15 cellular contexts compared by ENCODE assay signal in the genomic region with DNA sequence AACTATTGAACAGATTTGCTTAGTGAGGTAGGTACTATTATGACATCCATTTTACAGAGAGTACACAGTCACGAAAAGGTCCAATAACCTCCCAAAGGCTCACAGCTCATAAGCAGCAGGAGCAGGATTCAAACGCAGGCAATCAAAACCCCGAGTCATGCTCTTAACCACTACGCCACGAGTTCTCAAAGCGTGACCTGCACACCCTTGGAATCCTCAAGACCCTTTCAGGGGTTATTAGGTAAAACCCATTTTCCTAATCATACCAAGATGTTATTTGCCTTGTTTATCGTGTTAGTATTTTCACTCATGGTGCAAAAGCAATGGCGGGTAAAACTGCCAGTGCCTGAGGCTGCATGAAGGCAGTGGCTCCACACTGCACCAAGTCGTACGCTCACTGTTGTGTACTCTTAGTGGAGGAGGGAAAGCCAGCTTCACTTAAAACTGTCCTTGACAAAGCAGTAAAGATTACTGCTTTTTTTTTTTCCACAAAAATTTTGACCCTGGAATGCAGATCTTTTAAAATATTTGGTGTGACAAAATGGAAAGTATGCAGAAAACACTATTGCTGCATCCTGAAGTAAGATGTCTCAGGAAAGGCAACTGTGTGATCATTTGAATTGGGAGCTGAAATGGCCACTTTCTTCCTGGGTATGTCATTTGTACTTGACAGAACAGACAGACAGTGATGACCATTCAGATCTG.
DNase-seq lines count a peak whose midpoint lies in the region; ATAC-seq, FAIRE-seq and TF ChIP-seq lines count a peak whose summit lies in the region.
"Had no signal": no experiment of that assay in that cellular context is flagged by ENCODE, and none has a peak within 500 bp of the region (broad histone marks: within the 10 kb centered on the region; RNA-seq: fewer than 3 reads in every experiment).

No MANE protein-coding gene starts in this region.

- no peak for TF ChIP-seq RAD21 in A549 (conservative IDR thresholded peaks at IDR 0.05 in 1 of 2, IDR thresholded peaks at IDR 0.05 in 1 of 2)
- TF ChIP-seq RAD21 in HCT116 (IDR thresholded peaks at IDR 0.05; ENCODE audit: low read depth), result no peak

- peaks cover 99% of the 10 kb centered on the region for H3K79me2 ChIP-seq in HCT116 (ENCODE audit: insufficient read depth, low read length)

- RAD21 ChIA-PET in HCT116 (lab: Charles Lee; ENCODE audit: low non-redundant PET in 1 of 2, low total read pairs in 2 of 2, uncharacterized antibody in 2 of 2, unreplicated experiment in 2 of 2), result interaction anchor here in 1 of 2 experiments (1.4 kb wide), 1 partner anchor 171 kb away, joined by 4 read pairs; no protein-coding TSS in a partner anchor

- intact Hi-C loops in HCT116 (cut with micrococcal nuclease), result no loop called here
- intact Hi-C loops in ovary (cut with DNase I), result no loop called here

- H3K36me3 ChIP-seq in HCT116 (ENCODE audit: control insufficient read depth in 1 of 2, insufficient read depth in 2 of 2, low read length in 2 of 2) (no peaks in the 10 kb centered on the region), ovary (no peaks in the 10 kb centered on the region)
- H3K36me3 ChIP-seq: adrenal gland, Peyer's patch had no signal

- WGBS in A549 (ENCODE audit: missing lambda C conversion rate), result 77% methylated on average over 10 of the region's 10 CpGs
- 71 to 81% (median 75%) methylated on average over 10 of the region's 10 CpGs for WGBS in ovary, 3 donors

- no peaks in the 10 kb centered on the region for H3K9me2 ChIP-seq in HCT116 (ENCODE audit: insufficient read depth)

- no peak for TF ChIP-seq EP300 in A549 (IDR thresholded peaks at IDR 0.05)
- no peak for TF ChIP-seq EP300 in ovary (IDR thresholded peaks at IDR 0.05)

- H3K4me3 ChIP-seq in A549 (no peak overlapping the region), HCT116 (replicated peaks in 1 of 2; ENCODE audit: low read depth in 1 of 2, low read length in 2 of 2) (no peak overlapping the region), ovary (no peak overlapping the region)
- H3K4me3 ChIP-seq: adrenal gland, Peyer's patch had no signal

- peak overlapping the region; percentile 67 to 78 for H3K27ac ChIP-seq in A549
- no peak overlapping the region for H3K27ac ChIP-seq in HCT116 (ENCODE audit: low read depth, low read length)
- no peak overlapping the region for H3K27ac ChIP-seq in ovary
- H3K27ac ChIP-seq: Peyer's patch had no signal

- POLR2A ChIA-PET in A549 (lab: Yijun Ruan, JAX), result interaction anchor here (0.7 to 1.2 kb wide), 2 partner anchors 143 to 209 kb away, joined by 3 read pairs; a partner anchor contains a TSS
- POLR2A ChIA-PET in HCT116 (lab: Charles Lee), result no interaction called here

- no peak overlapping the region for H2AFZ ChIP-seq in HCT116 (ENCODE audit: low read depth, low read length, poor library complexity, severe bottlenecking)

- no peak for FAIRE-seq in A549 (lab: Jason Lieb, UNC)
- FAIRE-seq: frontal cortex had no signal

- TF ChIP-seq POLR2A in A549 (IDR thresholded peaks at IDR 0.05; ENCODE audit: low read length) (no peak), HCT116 (IDR thresholded peaks at IDR 0.05; ENCODE audit: borderline replicate concordance, extremely low read depth, insufficient read depth, insufficient read length) (no peak), ovary (IDR thresholded peaks at IDR 0.05) (no peak)

- TF ChIP-seq CTCF in A549 (IDR thresholded peaks at IDR 0.05) (no peak), HCT116 (IDR thresholded peaks at IDR 0.05 in 2 of 3, conservative IDR thresholded peaks at IDR 0.05 in 1 of 3; ENCODE audit: borderline replicate concordance in 1 of 3, insufficient read depth in 1 of 3, low read depth in 2 of 3, low read length in 2 of 3) (no peak), ovary (IDR thresholded peaks at IDR 0.05) (no peak)

- no TSS peak for BruUV-seq in HCT116 (replicated peaks; lab: Mats Ljungman, UMichigan)

- DNase-seq in A549 (ENCODE audit: low read depth in 1 of 2, low spot score in 1 of 2) (peak in 1 of 2 experiments; percentile 12), HCT116 (ENCODE audit: low read depth, low spot score) (no peak), fibroblast of peridontal ligament (ENCODE audit: extremely low read depth) (peak; percentile 74), HK-2 (ENCODE audit: unreplicated experiment) (no peak), ovary (no peak)
- DNase-seq: activated CD4-positive, alpha-beta T cell treated with anti-CD3 and anti-CD28 coated beads for 1 hour; adrenal gland; NCI-H1436; NCI-H446 treated with DMSO at 0.1 percent for 48 hours; occipital lobe; Peyer's patch had no signal

- no peak overlapping the region for H3K9ac ChIP-seq in HCT116 (ENCODE audit: low read length)

- H3K27me3 ChIP-seq in HCT116 (ENCODE audit: insufficient read depth, low read length), result no peaks in the 10 kb centered on the region
- no peaks in the 10 kb centered on the region for H3K27me3 ChIP-seq in ovary
- H3K27me3 ChIP-seq: adrenal gland, Peyer's patch had no signal

- ATAC-seq in A549, result peak in 1 of 2 experiments; percentile 57; a peak in 3 of 6 replicates
- no peak for ATAC-seq in HCT116
- ATAC-seq in SK-N-SH treated with all-trans-retinoic acid at 6 μM for 48 hours, result peak; percentile 42
- ATAC-seq in GM18502 (IDR thresholded peaks at IDR 0.05; ENCODE audit: poor library complexity, unreplicated experiment), result no peak
- no peak for ATAC-seq in GM21367 (IDR thresholded peaks at IDR 0.05; ENCODE audit: unreplicated experiment)

- H3K4me2 ChIP-seq in A549 (peak overlapping the region; percentile 69), HCT116 (ENCODE audit: low read length) (peak overlapping the region; percentile 18; the same call in 1 of the 2 replicates)

- H3K4me1 ChIP-seq in A549 (peaks cover 41% of the 10 kb centered on the region), HCT116 (ENCODE audit: control insufficient read depth in 1 of 2, insufficient read depth in 2 of 2, low read length in 2 of 2) (peaks cover 19 to 59% of the 10 kb centered on the region in 2 experiments), ovary (ENCODE audit: insufficient read depth) (no peaks in the 10 kb centered on the region)
- H3K4me1 ChIP-seq: Peyer's patch had no signal

- CTCF ChIA-PET in A549 (lab: Yijun Ruan, JAX) (interaction anchor here (0.8 to 2.5 kb wide), 4 partner anchors 9 to 69 kb away, joined by 4 to 11 read pairs (median 5); no protein-coding TSS in a partner anchor), HCT116 (lab: Charles Lee) (interaction anchor here (1.7 kb wide), 1 partner anchor 68 kb away, joined by 5 read pairs; no protein-coding TSS in a partner anchor)

- peaks cover 22% of the 10 kb centered on the region for H4K20me1 ChIP-seq in HCT116 (ENCODE audit: insufficient read depth)

- no peaks in the 10 kb centered on the region for H3K9me3 ChIP-seq in A549
- H3K9me3 ChIP-seq in HCT116 (ENCODE audit: control insufficient read depth in 1 of 2, insufficient read depth in 1 of 2, low read depth in 1 of 2, low read length in 2 of 2), result no peaks in the 10 kb centered on the region
- no peaks in the 10 kb centered on the region for H3K9me3 ChIP-seq in ovary
- H3K9me3 ChIP-seq: adrenal gland, Peyer's patch had no signal

TF ChIP-seq in A549, 52 proteins besides CTCF, POLR2A, EP300 and RAD21:
- TF ChIP-seq MAFK (IDR thresholded peaks at IDR 0.05; ENCODE audit: partially characterized antibody), result peak; percentile 18
- TF ChIP-seq, protein P1, sequence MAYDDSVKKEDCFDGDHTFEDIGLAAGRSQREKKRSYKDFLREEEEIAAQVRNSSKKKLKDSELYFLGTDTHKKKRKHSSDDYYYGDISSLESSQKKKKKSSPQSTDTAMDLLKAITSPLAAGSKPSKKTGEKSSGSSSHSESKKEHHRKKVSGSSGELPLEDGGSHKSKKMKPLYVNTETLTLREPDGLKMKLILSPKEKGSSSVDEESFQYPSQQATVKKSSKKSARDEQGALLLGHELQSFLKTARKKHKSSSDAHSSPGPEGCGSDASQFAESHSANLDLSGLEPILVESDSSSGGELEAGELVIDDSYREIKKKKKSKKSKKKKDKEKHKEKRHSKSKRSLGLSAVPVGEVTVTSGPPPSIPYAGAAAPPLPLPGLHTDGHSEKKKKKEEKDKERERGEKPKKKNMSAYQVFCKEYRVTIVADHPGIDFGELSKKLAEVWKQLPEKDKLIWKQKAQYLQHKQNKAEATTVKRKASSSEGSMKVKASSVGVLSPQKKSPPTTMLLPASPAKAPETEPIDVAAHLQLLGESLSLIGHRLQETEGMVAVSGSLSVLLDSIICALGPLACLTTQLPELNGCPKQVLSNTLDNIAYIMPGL (CRISPR knock-in tag; IDR thresholded peaks at IDR 0.05; ENCODE audit: borderline replicate concordance), result no peak

TF ChIP-seq in HCT116, 20 proteins besides CTCF, POLR2A, EP300 and RAD21 (continues in another document):
- no peak for TF ChIP-seq ZFX (IDR thresholded peaks at IDR 0.05)
- TF ChIP-seq JUND (IDR thresholded peaks at IDR 0.05), result no peak
- TF ChIP-seq, protein P2, sequence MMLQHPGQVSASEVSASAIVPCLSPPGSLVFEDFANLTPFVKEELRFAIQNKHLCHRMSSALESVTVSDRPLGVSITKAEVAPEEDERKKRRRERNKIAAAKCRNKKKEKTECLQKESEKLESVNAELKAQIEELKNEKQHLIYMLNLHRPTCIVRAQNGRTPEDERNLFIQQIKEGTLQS (IDR thresholded peaks at IDR 0.05), result no peak
- no peak for TF ChIP-seq POLR2AphosphoS5 (IDR thresholded peaks at IDR 0.05; ENCODE audit: low read depth, low read length)
- TF ChIP-seq SP1 (IDR thresholded peaks at IDR 0.05; ENCODE audit: low read depth), result no peak
- TF ChIP-seq SIN3A (IDR thresholded peaks at IDR 0.05; ENCODE audit: low read depth), result no peak
- TF ChIP-seq, protein P3, sequence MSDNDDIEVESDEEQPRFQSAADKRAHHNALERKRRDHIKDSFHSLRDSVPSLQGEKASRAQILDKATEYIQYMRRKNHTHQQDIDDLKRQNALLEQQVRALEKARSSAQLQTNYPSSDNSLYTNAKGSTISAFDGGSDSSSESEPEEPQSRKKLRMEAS (IDR thresholded peaks at IDR 0.05), result no peak
- TF ChIP-seq EZH2 (IDR thresholded peaks at IDR 0.05), result no peak

TF ChIP-seq in SK-N-SH treated with all-trans-retinoic acid at 6 μM for 48 hours, 23 proteins besides CTCF, POLR2A, EP300 and RAD21 (continues in another document):
- TF ChIP-seq, protein P4, sequence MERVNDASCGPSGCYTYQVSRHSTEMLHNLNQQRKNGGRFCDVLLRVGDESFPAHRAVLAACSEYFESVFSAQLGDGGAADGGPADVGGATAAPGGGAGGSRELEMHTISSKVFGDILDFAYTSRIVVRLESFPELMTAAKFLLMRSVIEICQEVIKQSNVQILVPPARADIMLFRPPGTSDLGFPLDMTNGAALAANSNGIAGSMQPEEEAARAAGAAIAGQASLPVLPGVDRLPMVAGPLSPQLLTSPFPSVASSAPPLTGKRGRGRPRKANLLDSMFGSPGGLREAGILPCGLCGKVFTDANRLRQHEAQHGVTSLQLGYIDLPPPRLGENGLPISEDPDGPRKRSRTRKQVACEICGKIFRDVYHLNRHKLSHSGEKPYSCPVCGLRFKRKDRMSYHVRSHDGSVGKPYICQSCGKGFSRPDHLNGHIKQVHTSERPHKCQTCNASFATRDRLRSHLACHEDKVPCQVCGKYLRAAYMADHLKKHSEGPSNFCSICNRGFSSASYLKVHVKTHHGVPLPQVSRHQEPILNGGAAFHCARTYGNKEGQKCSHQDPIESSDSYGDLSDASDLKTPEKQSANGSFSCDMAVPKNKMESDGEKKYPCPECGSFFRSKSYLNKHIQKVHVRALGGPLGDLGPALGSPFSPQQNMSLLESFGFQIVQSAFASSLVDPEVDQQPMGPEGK (CRISPR knock-in tag; IDR thresholded peaks at IDR 0.05; ENCODE audit: borderline replicate concordance), result no peak
- TF ChIP-seq ZNF70 (CRISPR knock-in tag; IDR thresholded peaks at IDR 0.05) (no peak), GLIS3 (CRISPR knock-in tag; IDR thresholded peaks at IDR 0.05) (no peak)

Comparison
In these comparisons a context has a peak if more than half of its experiments do, and no peak if none do; other contexts are left out.
1. H3K27ac ChIP-seq: peak in A549 (2 of 2); none in HCT116 (single experiment) and ovary (0 of 2).